Comparison of ENCODE assay signal across 24 cellular contexts in genomic region chr22:44277404-44278135, GRCh38. TPM values are rescaled to one million over a fixed set of nuclear protein-coding genes. Genes with fewer than 3 reads are reported as not detected.
"Had no signal": no experiment of that assay in that cellular context is flagged by ENCODE, and none has a peak within 500 bp of the region (broad histone marks: within the 10 kb centered on the region; RNA-seq: fewer than 3 reads in every experiment).

No MANE protein-coding gene starts in this region.

- H3K4me3 ChIP-seq: SK-N-MC had no signal

- H3K36me3 ChIP-seq: WERI-Rb-1 had no signal

- H3K36me3 Mint-ChIP-seq: activated naive CD4-positive, alpha-beta T cell treated with anti-CD3 and anti-CD28 coated beads, Interleukin-2, amount 50 U/mL, for 24 hours had no signal

- H3K4me1 Mint-ChIP-seq: activated naive CD4-positive, alpha-beta T cell treated with anti-CD3 and anti-CD28 coated beads, Interleukin-2, amount 50 U/mL, for 24 hours had no signal

- H3K27ac ChIP-seq: SK-N-MC, WERI-Rb-1 had no signal

- H3K27ac Mint-ChIP-seq: activated CD8-positive, alpha-beta T cell treated with anti-CD3 and anti-CD28 coated beads, Interleukin-2, amount 10 ng/mL, durations not matched to agents 7 days and 5 days; activated naive CD4-positive, alpha-beta T cell treated with anti-CD3 and anti-CD28 coated beads, Interleukin-2, amount 50 U/mL, for 24 hours; activated T-helper 1 cell treated with anti-CD3 and anti-CD28 coated beads, Interleukin-12 subunit alpha, Interleukin-12 subunit beta, Interleukin-2, Interleukin-4 antibody, amounts not matched to agents 30 ng/mL and 10 ng/mL and 1 ng/mL, durations not matched to agents 14 hours and 24 hours and 36 hours had no signal

- ATAC-seq: activated CD4-positive, CD25-positive, alpha-beta regulatory T cell treated with anti-CD3 and anti-CD28 coated beads, Interleukin-2, amount 50 U/mL, for 24 hours; activated CD8-positive, alpha-beta T cell treated with anti-CD3 and anti-CD28 coated beads, Interleukin-2, amount 10 ng/mL, durations not matched to agents 7 days and 5 days; Panc1; Right ventricle myocardium inferior had no signal

- H3K9me3 Mint-ChIP-seq: activated naive CD4-positive, alpha-beta T cell treated with anti-CD3 and anti-CD28 coated beads, Interleukin-2, amount 50 U/mL, for 24 hours; activated T-helper 1 cell treated with anti-CD3 and anti-CD28 coated beads, Interleukin-12 subunit alpha, Interleukin-12 subunit beta, Interleukin-2, Interleukin-4 antibody, amounts not matched to agents 30 ng/mL and 10 ng/mL and 1 ng/mL, durations not matched to agents 14 hours and 24 hours and 36 hours had no signal

- DNase-seq: activated CD4-positive, alpha-beta T cell treated with anti-CD3 and anti-CD28 coated beads for 4 hours; activated CD4-positive, alpha-beta T cell treated with anti-CD3 and anti-CD28 coated beads, Interleukin-2, amount 50 U/mL, for 4 hours; activated CD8-positive, alpha-beta memory T cell treated with anti-CD3 and anti-CD28 coated beads, Interleukin-2, amount 50 U/mL, for 48 hours; activated CD8-positive, alpha-beta T cell treated with anti-CD3 and anti-CD28 coated beads, Interleukin-2, amount 10 ng/mL, durations not matched to agents 7 days and 5 days; activated effector memory CD4-positive, alpha-beta T cell treated with Interleukin-2 at 50 U/mL for 16 hours; activated naive CD4-positive, alpha-beta T cell; activated T-cell treated with anti-CD3 and anti-CD28 coated beads, Interleukin-2, amount 50 U/mL, for 1 hour; central memory CD4-positive, alpha-beta T cell; NCI-H1930; NCI-H345; NCI-H510A; NCI-H526 treated with DMSO at 0.1 percent for 48 hours; NCI-H82; OCI-M1; RPMI8226; T-helper 1 cell; WERI-Rb-1 had no signal

- H3K4me3 Mint-ChIP-seq: activated CD8-positive, alpha-beta T cell treated with anti-CD3 and anti-CD28 coated beads, Interleukin-2, amount 10 ng/mL, durations not matched to agents 7 days and 5 days; activated naive CD4-positive, alpha-beta T cell treated with anti-CD3 and anti-CD28 coated beads, Interleukin-2, amount 50 U/mL, for 24 hours; activated T-helper 1 cell treated with anti-CD3 and anti-CD28 coated beads, Interleukin-12 subunit alpha, Interleukin-12 subunit beta, Interleukin-2, Interleukin-4 antibody, amounts not matched to agents 30 ng/mL and 10 ng/mL and 1 ng/mL, durations not matched to agents 14 hours and 24 hours and 36 hours had no signal

RNA-seq across cellular contexts. Expression of gene SHISAL1, which starts 35.2 kb away (rescaled TPM):
- total RNA-seq: activated CD8-positive, alpha-beta T cell treated with anti-CD3 and anti-CD28 coated beads, Interleukin-2, amount 10 ng/mL, durations not matched to agents 7 days and 5 days; activated T-helper 1 cell treated with anti-CD3 and anti-CD28 coated beads, Interleukin-12 subunit alpha, Interleukin-12 subunit beta, Interleukin-2, Interleukin-4 antibody, amounts not matched to agents 30 ng/mL and 10 ng/mL and 1 ng/mL, durations not matched to agents 14 hours and 24 hours and 36 hours; T-helper 2 cell treated with Interferon-gamma antibody and Interleukin-4, amounts not matched to agents 100 ng/mL and 5 ng/mL, for 36 hours had no signal
